1 cellular context compared by ENCODE assay signal in the genomic region with DNA sequence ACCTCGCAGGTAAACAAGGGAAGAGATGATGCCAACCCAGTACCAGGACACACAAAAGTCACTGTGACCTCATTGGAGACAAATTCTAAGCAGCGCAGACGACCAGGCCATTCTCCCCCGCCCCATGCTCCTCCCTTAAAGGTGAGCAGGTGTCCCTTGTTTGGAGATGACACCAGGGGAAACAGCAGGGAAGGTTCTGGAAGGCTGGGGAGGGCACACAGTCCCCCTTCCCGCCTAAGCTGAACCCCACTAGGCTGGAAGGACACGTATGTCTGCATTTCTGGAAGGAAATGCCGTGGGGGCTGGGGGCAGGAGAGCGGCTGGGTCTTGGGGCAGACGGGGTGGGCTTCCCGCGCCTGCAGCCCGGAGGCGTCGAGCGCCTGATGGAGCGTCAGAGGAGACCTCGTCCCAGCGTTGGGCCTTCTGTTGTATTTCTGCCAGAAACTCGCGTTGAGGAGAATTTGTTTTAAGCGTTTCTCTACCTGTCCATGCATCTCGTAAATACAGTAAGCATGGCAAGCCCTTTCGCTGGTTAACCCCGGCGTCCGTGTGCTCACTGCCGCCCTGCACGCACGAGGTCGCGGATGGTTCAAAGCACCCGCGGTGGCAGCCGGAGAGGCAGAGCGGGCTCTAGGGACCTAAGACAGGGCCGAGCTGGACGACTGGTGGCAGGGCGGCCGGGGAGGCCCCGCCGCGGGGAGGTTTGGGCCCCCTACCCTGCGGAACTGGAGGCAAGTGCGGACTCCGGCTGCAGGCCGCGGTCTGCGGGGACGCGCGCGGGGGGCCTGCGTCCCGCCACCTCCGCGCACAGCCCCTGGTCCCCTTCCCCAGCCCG.
A peak's percentile ranks its signal among the peaks of the same experiment; 100 is the strongest.
TF ChIP-seq lines count a peak whose summit lies in the region.

No MANE protein-coding gene starts in this region.

TF ChIP-seq in WTC11, 78 proteins besides CTCF, POLR2A, EP300 and RAD21 (continued from another document and continues in another):
- TF ChIP-seq, protein P1, sequence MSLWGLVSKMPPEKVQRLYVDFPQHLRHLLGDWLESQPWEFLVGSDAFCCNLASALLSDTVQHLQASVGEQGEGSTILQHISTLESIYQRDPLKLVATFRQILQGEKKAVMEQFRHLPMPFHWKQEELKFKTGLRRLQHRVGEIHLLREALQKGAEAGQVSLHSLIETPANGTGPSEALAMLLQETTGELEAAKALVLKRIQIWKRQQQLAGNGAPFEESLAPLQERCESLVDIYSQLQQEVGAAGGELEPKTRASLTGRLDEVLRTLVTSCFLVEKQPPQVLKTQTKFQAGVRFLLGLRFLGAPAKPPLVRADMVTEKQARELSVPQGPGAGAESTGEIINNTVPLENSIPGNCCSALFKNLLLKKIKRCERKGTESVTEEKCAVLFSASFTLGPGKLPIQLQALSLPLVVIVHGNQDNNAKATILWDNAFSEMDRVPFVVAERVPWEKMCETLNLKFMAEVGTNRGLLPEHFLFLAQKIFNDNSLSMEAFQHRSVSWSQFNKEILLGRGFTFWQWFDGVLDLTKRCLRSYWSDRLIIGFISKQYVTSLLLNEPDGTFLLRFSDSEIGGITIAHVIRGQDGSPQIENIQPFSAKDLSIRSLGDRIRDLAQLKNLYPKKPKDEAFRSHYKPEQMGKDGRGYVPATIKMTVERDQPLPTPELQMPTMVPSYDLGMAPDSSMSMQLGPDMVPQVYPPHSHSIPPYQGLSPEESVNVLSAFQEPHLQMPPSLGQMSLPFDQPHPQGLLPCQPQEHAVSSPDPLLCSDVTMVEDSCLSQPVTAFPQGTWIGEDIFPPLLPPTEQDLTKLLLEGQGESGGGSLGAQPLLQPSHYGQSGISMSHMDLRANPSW (CRISPR knock-in tag; conservative IDR thresholded peaks at IDR 0.05; ENCODE audit: low read depth): no peak
- TF ChIP-seq IRF1 (CRISPR knock-in tag; IDR thresholded peaks at IDR 0.05): peak; percentile 88
- peak; percentile 62; the same call in 1 of the 2 replicates for TF ChIP-seq PRDM15 (CRISPR knock-in tag; IDR thresholded peaks at IDR 0.05)
- TF ChIP-seq ETV6 (CRISPR knock-in tag; IDR thresholded peaks at IDR 0.05): peak; percentile 98
- no peak for TF ChIP-seq ATF3 (CRISPR knock-in tag; conservative IDR thresholded peaks at IDR 0.05)
- TF ChIP-seq GRHL2 (CRISPR knock-in tag; IDR thresholded peaks at IDR 0.05; ENCODE audit: insufficient replicate concordance, severe bottlenecking): no peak
- TF ChIP-seq ZNF396 (CRISPR knock-in tag; IDR thresholded peaks at IDR 0.05; ENCODE audit: borderline replicate concordance): no peak
- TF ChIP-seq ZNF423 (CRISPR knock-in tag; IDR thresholded peaks at IDR 0.05): no peak
- TF ChIP-seq SP1 (CRISPR knock-in tag; conservative IDR thresholded peaks at IDR 0.05): no peak; the same call in 1 of the 2 replicates
- no peak for TF ChIP-seq ZNF219 (CRISPR knock-in tag; IDR thresholded peaks at IDR 0.05; ENCODE audit: borderline replicate concordance)
- TF ChIP-seq USF1 (CRISPR knock-in tag; IDR thresholded peaks at IDR 0.05): peak; percentile 69; the same call in 1 of the 2 replicates
- TF ChIP-seq OVOL2 (CRISPR knock-in tag; IDR thresholded peaks at IDR 0.05; ENCODE audit: borderline replicate concordance): no peak
- no peak for TF ChIP-seq ZNF263 (CRISPR knock-in tag; IDR thresholded peaks at IDR 0.05; ENCODE audit: low read depth)
- TF ChIP-seq SOX15 (CRISPR knock-in tag; IDR thresholded peaks at IDR 0.05): no peak
- peak; percentile 88 for TF ChIP-seq JUN (CRISPR knock-in tag; IDR thresholded peaks at IDR 0.05)
- TF ChIP-seq EMX1 (CRISPR knock-in tag; IDR thresholded peaks at IDR 0.05): no peak
- TF ChIP-seq, protein P2, sequence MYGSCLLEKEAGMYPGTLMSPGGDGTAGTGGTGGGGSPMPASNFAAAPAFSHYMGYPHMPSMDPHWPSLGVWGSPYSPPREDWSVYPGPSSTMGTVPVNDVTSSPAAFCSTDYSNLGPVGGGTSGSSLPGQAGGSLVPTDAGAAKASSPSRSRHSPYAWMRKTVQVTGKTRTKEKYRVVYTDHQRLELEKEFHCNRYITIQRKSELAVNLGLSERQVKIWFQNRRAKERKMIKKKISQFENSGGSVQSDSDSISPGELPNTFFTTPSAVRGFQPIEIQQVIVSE (CRISPR knock-in tag; IDR thresholded peaks at IDR 0.05; ENCODE audit: borderline replicate concordance): no peak
- no peak; the same call in 1 of the 2 replicates for TF ChIP-seq RELA (CRISPR knock-in tag; IDR thresholded peaks at IDR 0.05; ENCODE audit: borderline replicate concordance)
- TF ChIP-seq GTF2I (CRISPR knock-in tag; conservative IDR thresholded peaks at IDR 0.05): no peak
- TF ChIP-seq KAT7 (CRISPR knock-in tag; IDR thresholded peaks at IDR 0.05; ENCODE audit: borderline replicate concordance): no peak
- TF ChIP-seq NR2C2 (CRISPR knock-in tag; IDR thresholded peaks at IDR 0.05): peak; percentile 41; the same call in 1 of the 2 replicates
- TF ChIP-seq CREM (CRISPR knock-in tag; IDR thresholded peaks at IDR 0.05): no peak
- TF ChIP-seq CBFB (CRISPR knock-in tag; IDR thresholded peaks at IDR 0.05; ENCODE audit: low read depth): peak; percentile 87; the same call in 1 of the 2 replicates
- no peak for TF ChIP-seq ERG (CRISPR knock-in tag; IDR thresholded peaks at IDR 0.05)
- TF ChIP-seq MYBL2 (CRISPR knock-in tag; IDR thresholded peaks at IDR 0.05): peak; percentile 91
- peak; percentile 80 for TF ChIP-seq FOXK1 (CRISPR knock-in tag; IDR thresholded peaks at IDR 0.05)
- no peak for TF ChIP-seq ZNF317 (CRISPR knock-in tag; IDR thresholded peaks at IDR 0.05; ENCODE audit: borderline replicate concordance, low read depth)
- TF ChIP-seq RORB (CRISPR knock-in tag; IDR thresholded peaks at IDR 0.05): no peak
- TF ChIP-seq ZNF671 (CRISPR knock-in tag; IDR thresholded peaks at IDR 0.05): no peak
- TF ChIP-seq SMAD4 (CRISPR knock-in tag; IDR thresholded peaks at IDR 0.05): no peak
- TF ChIP-seq NFATC4 (CRISPR knock-in tag; IDR thresholded peaks at IDR 0.05): no peak
- no peak for TF ChIP-seq JAZF1 (CRISPR knock-in tag; IDR thresholded peaks at IDR 0.05)
- TF ChIP-seq, protein P3, sequence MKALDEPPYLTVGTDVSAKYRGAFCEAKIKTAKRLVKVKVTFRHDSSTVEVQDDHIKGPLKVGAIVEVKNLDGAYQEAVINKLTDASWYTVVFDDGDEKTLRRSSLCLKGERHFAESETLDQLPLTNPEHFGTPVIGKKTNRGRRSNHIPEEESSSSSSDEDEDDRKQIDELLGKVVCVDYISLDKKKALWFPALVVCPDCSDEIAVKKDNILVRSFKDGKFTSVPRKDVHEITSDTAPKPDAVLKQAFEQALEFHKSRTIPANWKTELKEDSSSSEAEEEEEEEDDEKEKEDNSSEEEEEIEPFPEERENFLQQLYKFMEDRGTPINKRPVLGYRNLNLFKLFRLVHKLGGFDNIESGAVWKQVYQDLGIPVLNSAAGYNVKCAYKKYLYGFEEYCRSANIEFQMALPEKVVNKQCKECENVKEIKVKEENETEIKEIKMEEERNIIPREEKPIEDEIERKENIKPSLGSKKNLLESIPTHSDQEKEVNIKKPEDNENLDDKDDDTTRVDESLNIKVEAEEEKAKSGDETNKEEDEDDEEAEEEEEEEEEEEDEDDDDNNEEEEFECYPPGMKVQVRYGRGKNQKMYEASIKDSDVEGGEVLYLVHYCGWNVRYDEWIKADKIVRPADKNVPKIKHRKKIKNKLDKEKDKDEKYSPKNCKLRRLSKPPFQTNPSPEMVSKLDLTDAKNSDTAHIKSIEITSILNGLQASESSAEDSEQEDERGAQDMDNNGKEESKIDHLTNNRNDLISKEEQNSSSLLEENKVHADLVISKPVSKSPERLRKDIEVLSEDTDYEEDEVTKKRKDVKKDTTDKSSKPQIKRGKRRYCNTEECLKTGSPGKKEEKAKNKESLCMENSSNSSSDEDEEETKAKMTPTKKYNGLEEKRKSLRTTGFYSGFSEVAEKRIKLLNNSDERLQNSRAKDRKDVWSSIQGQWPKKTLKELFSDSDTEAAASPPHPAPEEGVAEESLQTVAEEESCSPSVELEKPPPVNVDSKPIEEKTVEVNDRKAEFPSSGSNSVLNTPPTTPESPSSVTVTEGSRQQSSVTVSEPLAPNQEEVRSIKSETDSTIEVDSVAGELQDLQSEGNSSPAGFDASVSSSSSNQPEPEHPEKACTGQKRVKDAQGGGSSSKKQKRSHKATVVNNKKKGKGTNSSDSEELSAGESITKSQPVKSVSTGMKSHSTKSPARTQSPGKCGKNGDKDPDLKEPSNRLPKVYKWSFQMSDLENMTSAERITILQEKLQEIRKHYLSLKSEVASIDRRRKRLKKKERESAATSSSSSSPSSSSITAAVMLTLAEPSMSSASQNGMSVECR (CRISPR knock-in tag; IDR thresholded peaks at IDR 0.05; ENCODE audit: borderline replicate concordance): peak; percentile 50; the same call in 1 of the 2 replicates
- no peak for TF ChIP-seq GABPB1 (CRISPR knock-in tag; IDR thresholded peaks at IDR 0.05)
- no peak for TF ChIP-seq HMGXB4 (CRISPR knock-in tag; IDR thresholded peaks at IDR 0.05)
